In genomic region chr17:82217530-82218204, GRCh38 we compare ENCODE assay signal across 8 cellular contexts. TPM values are rescaled to one million over a fixed set of nuclear protein-coding genes. Genes with fewer than 3 reads are reported as not detected.
DNase-seq lines count a peak whose midpoint lies in the region; ATAC-seq lines count a peak whose summit lies in the region.

No MANE protein-coding gene starts in this region.

- H3K27ac ChIP-seq in SJCRH30 (peak overlapping the region; percentile 37), rectal smooth muscle tissue (ENCODE audit: low read depth, low read length) (peak overlapping the region; percentile 55)

- DNase-seq in ELR (ENCODE audit: low read depth) (peak; percentile 98), SJCRH30 (peak in 1 of 2 experiments; percentile 71), fibroblast of peridontal ligament (ENCODE audit: extremely low read depth) (peak; percentile 65)
- no peak for DNase-seq in T-helper 2 cell treated with Interferon-gamma antibody and Interleukin-4, amounts not matched to agents 5 μg/mL and 100 μg/mL, for 36 hours (ENCODE audit: low spot score)

- H3K9me3 Mint-ChIP-seq in T-helper 2 cell treated with Interferon-gamma antibody and Interleukin-4, amounts not matched to agents 5 μg/mL and 100 μg/mL, for 36 hours, result no peaks in the 10 kb centered on the region

- H3K27me3 ChIP-seq in SJCRH30 (no peaks in the 10 kb centered on the region), rectal smooth muscle tissue (ENCODE audit: control insufficient read depth, insufficient read depth, low read length) (no peaks in the 10 kb centered on the region)

- H3K4me1 ChIP-seq in SJCRH30 (peaks cover 21% of the 10 kb centered on the region), rectal smooth muscle tissue (ENCODE audit: control insufficient read depth, insufficient read depth, low read length) (no peaks in the 10 kb centered on the region)

- H3K36me3 Mint-ChIP-seq in T-helper 2 cell treated with Interferon-gamma antibody and Interleukin-4, amounts not matched to agents 5 μg/mL and 100 μg/mL, for 36 hours (ENCODE audit: low read depth), result no peaks in the 10 kb centered on the region

- peaks cover 16% of the 10 kb centered on the region for H3K4me1 Mint-ChIP-seq in T-helper 2 cell treated with Interferon-gamma antibody and Interleukin-4, amounts not matched to agents 5 μg/mL and 100 μg/mL, for 36 hours (ENCODE audit: low read depth)

- H3K4me3 ChIP-seq in SJCRH30 (no peak overlapping the region), rectal smooth muscle tissue (ENCODE audit: low read length) (no peak overlapping the region)

- H3K9me3 ChIP-seq in SJCRH30 (replicated peaks), result no peaks in the 10 kb centered on the region; the same call in 1 of the 2 replicates

- H3K4me3 Mint-ChIP-seq in T-helper 2 cell treated with Interferon-gamma antibody and Interleukin-4, amounts not matched to agents 5 μg/mL and 100 μg/mL, for 36 hours, result no peak overlapping the region

- H3K27me3 Mint-ChIP-seq in T-helper 2 cell treated with Interferon-gamma antibody and Interleukin-4, amounts not matched to agents 5 μg/mL and 100 μg/mL, for 36 hours (ENCODE audit: low read depth), result no peaks in the 10 kb centered on the region

- no peak overlapping the region for H3K9ac ChIP-seq in rectal smooth muscle tissue (ENCODE audit: low read length)

- H3K36me3 ChIP-seq in SJCRH30 (no peaks in the 10 kb centered on the region), rectal smooth muscle tissue (ENCODE audit: control insufficient read depth, insufficient read depth, low read length) (no peaks in the 10 kb centered on the region)

- H3K27ac Mint-ChIP-seq in T-helper 2 cell treated with Interferon-gamma antibody and Interleukin-4, amounts not matched to agents 5 μg/mL and 100 μg/mL, for 36 hours, result no peak overlapping the region

- ATAC-seq in HG02571 (IDR thresholded peaks at IDR 0.05; ENCODE audit: unreplicated experiment) (no peak), HG02610 (IDR thresholded peaks at IDR 0.05; ENCODE audit: unreplicated experiment) (no peak), GM21526 (IDR thresholded peaks at IDR 0.05; ENCODE audit: low FRiP score, unreplicated experiment) (no peak)

RNA-seq across cellular contexts. Expression of gene CCDC57, which starts 5.0 kb away (rescaled TPM):
- 23.5 and 24.6 TPM in 2 replicates for total RNA-seq in SJCRH30 (2014; rRNA removed; shearing (Covaris generic))

RNA-seq across cellular contexts. Expression of gene SLC16A3, which starts 11.2 kb away (rescaled TPM):
- total RNA-seq in SJCRH30 (2014; rRNA removed; shearing (Covaris generic)), result 11.0 and 13.2 TPM in 2 replicates

RNA-seq across cellular contexts. Expression of gene CSNK1D, which starts 55.8 kb away (rescaled TPM):
- total RNA-seq in SJCRH30 (2014; rRNA removed; shearing (Covaris generic)), result 70.5 and 88.7 TPM in 2 replicates
